ENCODE assay signal across 24 cellular contexts in genomic region chr7:150999001-150999400, GRCh38. TPM values are rescaled to one million over a fixed set of nuclear protein-coding genes. Genes with fewer than 3 reads are reported as not detected.
"Had no signal": no experiment of that assay in that cellular context is flagged by ENCODE, and none has a peak within 500 bp of the region (broad histone marks: within the 10 kb centered on the region; RNA-seq: fewer than 3 reads in every experiment).

No MANE protein-coding gene starts in this region.

- ATAC-seq: HepG2 had no signal

- H3K9me3 ChIP-seq: MG63, SJSA1 had no signal

- H3K27ac ChIP-seq: SJSA1, SK-N-MC had no signal

- DNase-seq: IMR-90, Karpas-422, KG1, MG63, NCI-H1092 treated with DMSO at 0.1 percent for 48 hours, NCI-H1436, NCI-H187, NCI-H2029, NCI-H2081 treated with DMSO at 0.1 percent for 48 hours, NCI-H2171, NCI-H226, NCI-H446, NCI-H510A, NCI-H524 treated with DMSO at 0.1 percent for 48 hours, NCI-H69, NCI-H774, Right ventricle myocardium superior, RPMI8226, SIG-M5 had no signal

- H3K27me3 ChIP-seq: MG63, SJSA1 had no signal

- H3K36me3 ChIP-seq: MG63, SJSA1 had no signal

- H3K4me3 ChIP-seq: MG63, SJSA1, SK-N-MC had no signal

- FAIRE-seq: HepG2, RCC 7860 had no signal

RNA-seq across cellular contexts. Expression of gene NOS3, which starts 8.2 kb away (rescaled TPM):
- total RNA-seq: SJSA1 had no signal

RNA-seq across cellular contexts. Expression of gene KCNH2, which starts 20.9 kb away (rescaled TPM):
- total RNA-seq: SJSA1 had no signal

RNA-seq across cellular contexts. Expression of gene ATG9B, which starts 25.3 kb away (rescaled TPM):
- total RNA-seq: HepG2, HT1080, Right ventricle myocardium superior, SJSA1 had no signal

RNA-seq across cellular contexts. Expression of gene ASIC3, which starts 49.3 kb away (rescaled TPM):
- total RNA-seq: HepG2, IMR-90, SJSA1 had no signal
